8 cellular contexts compared by ENCODE assay signal in genomic region chr6:35024601-35025054, GRCh38.
DNase-seq lines count a peak whose midpoint lies in the region; ATAC-seq and TF ChIP-seq lines count a peak whose summit lies in the region.

No MANE protein-coding gene starts in this region.

- H3K4me1 ChIP-seq in iPS-18a (ENCODE audit: control insufficient read depth, low read depth, low read length) (peaks cover 56% of the 10 kb centered on the region), spleen (peaks cover 16 to 82% (median 41%) of the 10 kb centered on the region in 6 donors)
- H3K4me1 ChIP-seq in effector memory CD4-positive, alpha-beta T cell (ENCODE audit: control insufficient read depth, insufficient read depth, low read length, poor library complexity, severe bottlenecking): no peaks in the 10 kb centered on the region

- TF ChIP-seq CTCF in spleen (IDR thresholded peaks at IDR 0.05 in 8 of 11, conservative IDR thresholded peaks at IDR 0.05 in 3 of 11): no peak

- WGBS in spleen, 5 donors: 34 to 67% (median 48%) methylated on average over 4 of the region's 4 CpGs

- no peak overlapping the region for H3K9ac ChIP-seq in iPS-18a (ENCODE audit: low read length)

- no peaks in the 10 kb centered on the region for H3K27me3 ChIP-seq in iPS-18a (ENCODE audit: control insufficient read depth, insufficient read depth, low read length)
- H3K27me3 ChIP-seq in spleen (replicated peaks in 1 of 7): no peaks in the 10 kb centered on the region
- no peaks in the 10 kb centered on the region for H3K27me3 ChIP-seq in effector memory CD4-positive, alpha-beta T cell (replicated peaks; ENCODE audit: control insufficient read depth, insufficient read depth, low read length, poor library complexity, severe bottlenecking)

- intact Hi-C loops in spleen (cut with DNase I; ENCODE audit: low total_unique reads): no loop called here

- no peak for ATAC-seq in GM21390 (IDR thresholded peaks at IDR 0.05; ENCODE audit: unreplicated experiment)
- no peak for ATAC-seq in GM18873 (IDR thresholded peaks at IDR 0.05; ENCODE audit: low FRiP score, unreplicated experiment)

- peak; percentile 37 for DNase-seq in activated CD8-positive, alpha-beta memory T cell treated with anti-CD3 and anti-CD28 coated beads, Interleukin-2, amount 50 U/mL, for 48 hours
- no peak for DNase-seq in activated CD8-positive, alpha-beta memory T cell treated with anti-CD3 and anti-CD28 coated beads, Interleukin-2, amount 50 U/mL, for 4 hours
- DNase-seq in amygdala (lab: John Stamatoyannopoulos, UW) (peak in 30 of 56 donors; percentile 11 to 78 (median 40)), spleen (no peak)
- no peak for DNase-seq in effector memory CD4-positive, alpha-beta T cell

- H3K4me3 ChIP-seq in iPS-18a (ENCODE audit: low read length) (peak overlapping the region; percentile 6), spleen (peak overlapping the region in 4 of 8 donors; percentile 4 to 67 (median 10))
- H3K4me3 ChIP-seq in effector memory CD4-positive, alpha-beta T cell (ENCODE audit: insufficient read depth, low read depth, low read length, poor library complexity, severe bottlenecking): no peak overlapping the region

- H3K27ac ChIP-seq in iPS-18a (ENCODE audit: low read length) (no peak overlapping the region), spleen (peak overlapping the region in 6 of 8 donors; percentile 32 to 88 (median 74))
- H3K27ac ChIP-seq in effector memory CD4-positive, alpha-beta T cell (ENCODE audit: insufficient read depth, low read length, poor library complexity, severe bottlenecking): no peak overlapping the region

- H3K36me3 ChIP-seq in iPS-18a (ENCODE audit: control insufficient read depth, low read depth, low read length) (peaks cover 3% of the 10 kb centered on the region), spleen (peaks cover 0 to 75% (median under 1%) of the 10 kb centered on the region in 6 donors)
- H3K36me3 ChIP-seq in effector memory CD4-positive, alpha-beta T cell (ENCODE audit: control insufficient read depth, insufficient read depth, low read length): no peaks in the 10 kb centered on the region

- TF ChIP-seq POLR2A in spleen (IDR thresholded peaks at IDR 0.05): no peak

- H3K9me3 ChIP-seq in iPS-18a (ENCODE audit: control insufficient read depth, low read depth, low read length) (no peaks in the 10 kb centered on the region), spleen (no peaks in the 10 kb centered on the region)
- no peaks in the 10 kb centered on the region for H3K9me3 ChIP-seq in effector memory CD4-positive, alpha-beta T cell (ENCODE audit: control insufficient read depth, low read length)

Comparison
In these comparisons a context has a peak if more than half of its experiments do, and no peak if none do; other contexts are left out.
1. DNase-seq: peak in activated CD8-positive, alpha-beta memory T cell treated with anti-CD3 and anti-CD28 coated beads, Interleukin-2, amount 50 U/mL, for 48 hours (single experiment) and amygdala (30 of 56); none in activated CD8-positive, alpha-beta memory T cell treated with anti-CD3 and anti-CD28 coated beads, Interleukin-2, amount 50 U/mL, for 4 hours (single experiment), spleen (single experiment) and effector memory CD4-positive, alpha-beta T cell (0 of 3).
2. H3K27ac ChIP-seq: peak in spleen (6 of 8); none in iPS-18a (single experiment) and effector memory CD4-positive, alpha-beta T cell (single experiment).